Comparison of ENCODE assay signal across 1 cellular context in the genomic region with DNA sequence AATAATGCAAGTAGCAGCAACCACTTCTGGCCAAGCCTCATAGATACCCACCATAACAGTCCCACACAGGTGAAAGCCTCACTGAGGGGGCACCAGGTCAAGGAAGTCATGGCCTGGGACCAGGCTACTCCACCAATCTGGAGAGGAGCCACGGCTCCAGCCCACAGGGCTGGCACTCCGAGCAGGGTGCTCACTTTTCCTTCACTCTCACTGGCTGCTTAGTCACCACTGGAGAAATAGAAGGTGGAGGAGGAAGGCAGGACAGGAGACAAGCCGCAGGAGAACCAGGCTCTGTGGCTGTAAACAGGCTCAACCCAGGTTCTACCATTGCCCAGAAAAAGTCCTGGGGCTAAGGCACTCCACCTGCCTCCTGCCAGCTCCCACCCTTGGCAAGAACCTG.
TF ChIP-seq lines count a peak whose summit lies in the region.

No MANE protein-coding gene starts in this region.

TF ChIP-seq in GM23338, 12 proteins besides CTCF, POLR2A, EP300 and RAD21 (continued from another document):
- TF ChIP-seq, protein P1, sequence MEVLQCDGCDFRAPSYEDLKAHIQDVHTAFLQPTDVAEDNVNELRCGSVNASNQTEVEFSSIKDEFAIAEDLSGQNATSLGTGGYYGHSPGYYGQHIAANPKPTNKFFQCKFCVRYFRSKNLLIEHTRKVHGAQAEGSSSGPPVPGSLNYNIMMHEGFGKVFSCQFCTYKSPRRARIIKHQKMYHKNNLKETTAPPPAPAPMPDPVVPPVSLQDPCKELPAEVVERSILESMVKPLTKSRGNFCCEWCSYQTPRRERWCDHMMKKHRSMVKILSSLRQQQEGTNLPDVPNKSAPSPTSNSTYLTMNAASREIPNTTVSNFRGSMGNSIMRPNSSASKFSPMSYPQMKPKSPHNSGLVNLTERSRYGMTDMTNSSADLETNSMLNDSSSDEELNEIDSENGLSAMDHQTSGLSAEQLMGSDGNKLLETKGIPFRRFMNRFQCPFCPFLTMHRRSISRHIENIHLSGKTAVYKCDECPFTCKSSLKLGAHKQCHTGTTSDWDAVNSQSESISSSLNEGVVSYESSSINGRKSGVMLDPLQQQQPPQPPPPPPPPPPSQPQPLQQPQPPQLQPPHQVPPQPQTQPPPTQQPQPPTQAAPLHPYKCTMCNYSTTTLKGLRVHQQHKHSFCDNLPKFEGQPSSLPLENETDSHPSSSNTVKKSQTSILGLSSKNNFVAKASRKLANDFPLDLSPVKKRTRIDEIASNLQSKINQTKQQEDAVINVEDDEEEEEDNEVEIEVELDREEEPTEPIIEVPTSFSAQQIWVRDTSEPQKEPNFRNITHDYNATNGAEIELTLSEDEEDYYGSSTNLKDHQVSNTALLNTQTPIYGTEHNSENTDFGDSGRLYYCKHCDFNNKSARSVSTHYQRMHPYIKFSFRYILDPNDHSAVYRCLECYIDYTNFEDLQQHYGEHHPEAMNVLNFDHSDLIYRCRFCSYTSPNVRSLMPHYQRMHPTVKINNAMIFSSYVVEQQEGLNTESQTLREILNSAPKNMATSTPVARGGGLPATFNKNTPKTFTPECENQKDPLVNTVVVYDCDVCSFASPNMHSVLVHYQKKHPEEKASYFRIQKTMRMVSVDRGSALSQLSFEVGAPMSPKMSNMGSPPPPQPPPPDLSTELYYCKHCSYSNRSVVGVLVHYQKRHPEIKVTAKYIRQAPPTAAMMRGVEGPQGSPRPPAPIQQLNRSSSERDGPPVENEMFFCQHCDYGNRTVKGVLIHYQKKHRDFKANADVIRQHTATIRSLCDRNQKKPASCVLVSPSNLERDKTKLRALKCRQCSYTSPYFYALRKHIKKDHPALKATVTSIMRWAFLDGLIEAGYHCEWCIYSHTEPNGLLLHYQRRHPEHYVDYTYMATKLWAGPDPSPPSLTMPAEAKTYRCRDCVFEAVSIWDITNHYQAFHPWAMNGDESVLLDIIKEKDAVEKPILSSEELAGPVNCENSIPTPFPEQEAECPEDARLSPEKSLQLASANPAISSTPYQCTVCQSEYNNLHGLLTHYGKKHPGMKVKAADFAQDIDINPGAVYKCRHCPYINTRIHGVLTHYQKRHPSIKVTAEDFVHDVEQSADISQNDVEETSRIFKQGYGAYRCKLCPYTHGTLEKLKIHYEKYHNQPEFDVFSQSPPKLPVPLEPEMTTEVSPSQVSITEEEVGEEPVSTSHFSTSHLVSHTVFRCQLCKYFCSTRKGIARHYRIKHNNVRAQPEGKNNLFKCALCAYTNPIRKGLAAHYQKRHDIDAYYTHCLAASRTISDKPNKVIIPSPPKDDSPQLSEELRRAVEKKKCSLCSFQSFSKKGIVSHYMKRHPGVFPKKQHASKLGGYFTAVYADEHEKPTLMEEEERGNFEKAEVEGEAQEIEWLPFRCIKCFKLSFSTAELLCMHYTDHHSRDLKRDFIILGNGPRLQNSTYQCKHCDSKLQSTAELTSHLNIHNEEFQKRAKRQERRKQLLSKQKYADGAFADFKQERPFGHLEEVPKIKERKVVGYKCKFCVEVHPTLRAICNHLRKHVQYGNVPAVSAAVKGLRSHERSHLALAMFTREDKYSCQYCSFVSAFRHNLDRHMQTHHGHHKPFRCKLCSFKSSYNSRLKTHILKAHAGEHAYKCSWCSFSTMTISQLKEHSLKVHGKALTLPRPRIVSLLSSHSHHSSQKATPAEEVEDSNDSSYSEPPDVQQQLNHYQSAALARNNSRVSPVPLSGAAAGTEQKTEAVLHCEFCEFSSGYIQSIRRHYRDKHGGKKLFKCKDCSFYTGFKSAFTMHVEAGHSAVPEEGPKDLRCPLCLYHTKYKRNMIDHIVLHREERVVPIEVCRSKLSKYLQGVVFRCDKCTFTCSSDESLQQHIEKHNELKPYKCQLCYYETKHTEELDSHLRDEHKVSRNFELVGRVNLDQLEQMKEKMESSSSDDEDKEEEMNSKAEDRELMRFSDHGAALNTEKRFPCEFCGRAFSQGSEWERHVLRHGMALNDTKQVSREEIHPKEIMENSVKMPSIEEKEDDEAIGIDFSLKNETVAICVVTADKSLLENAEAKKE (CRISPR knock-in tag; IDR thresholded peaks at IDR 0.05) = no peak
- no peak for TF ChIP-seq STAT1 (IDR thresholded peaks at IDR 0.05; ENCODE audit: unreplicated experiment)
